ENCODE assay signal across 13 cellular contexts in genomic region chr5:139148306-139148705, GRCh38. TPM values are rescaled to one million over a fixed set of nuclear protein-coding genes. Genes with fewer than 3 reads are reported as not detected.
A peak's percentile ranks its signal among the peaks of the same experiment; 100 is the strongest.
DNase-seq lines count a peak whose midpoint lies in the region; ATAC-seq and TF ChIP-seq lines count a peak whose summit lies in the region.
"Had no signal": no experiment of that assay in that cellular context is flagged by ENCODE, and none has a peak within 500 bp of the region (broad histone marks: within the 10 kb centered on the region; RNA-seq: fewer than 3 reads in every experiment).

No MANE protein-coding gene starts in this region.

- intact Hi-C loops in left ventricle myocardium inferior (cut with micrococcal nuclease): no loop called here
- intact Hi-C loops in left cardiac atrium (cut with DNase I): no loop called here
- intact Hi-C loops in head of caudate nucleus (cut with DNase I): no loop called here

- CTCF ChIA-PET in activated CD8-positive, alpha-beta memory T cell treated with anti-CD3 and anti-CD28 coated beads, Interleukin-2, amount 10 ng/mL, durations not matched to agents 7 days and 5 days (lab: Charles Lee): interaction anchor here (0.7 kb wide), 1 partner anchor 10 kb away, joined by 3 read pairs; no protein-coding TSS in a partner anchor

- TF ChIP-seq CTCF in left ventricle myocardium inferior (IDR thresholded peaks at IDR 0.05; ENCODE audit: borderline replicate concordance) (no peak), chondrocyte (IDR thresholded peaks at IDR 0.05) (no peak), nephron (IDR thresholded peaks at IDR 0.05; ENCODE audit: unreplicated experiment in 3 of 3) (no peak)

- peaks cover 66% of the 10 kb centered on the region for H3K4me1 Mint-ChIP-seq in chondrocyte (ENCODE audit: low read depth)
- H3K4me1 Mint-ChIP-seq in nephron: peaks cover 72% of the 10 kb centered on the region
- H3K4me1 Mint-ChIP-seq in activated CD8-positive, alpha-beta memory T cell treated with anti-CD3 and anti-CD28 coated beads, Interleukin-2, amount 10 ng/mL, durations not matched to agents 7 days and 5 days: peaks cover 12% of the 10 kb centered on the region

- in situ Hi-C loops in HAP-1 (cut with MboI; ENCODE audit: low sequenced_read_pairs): no loop called here

- H3K4me1 ChIP-seq in left ventricle myocardium inferior: peaks cover 53% of the 10 kb centered on the region
- H3K4me1 ChIP-seq in HAP-1: no peaks in the 10 kb centered on the region

- no peaks in the 10 kb centered on the region for H3K36me3 ChIP-seq in left ventricle myocardium inferior
- no peaks in the 10 kb centered on the region for H3K36me3 ChIP-seq in HAP-1 (replicated peaks)
- H3K36me3 ChIP-seq: heart left ventricle, neutrophil, Peyer's patch had no signal

- H3K36me3 Mint-ChIP-seq in chondrocyte (ENCODE audit: low read depth) (no peaks in the 10 kb centered on the region), nephron (ENCODE audit: low read depth) (no peaks in the 10 kb centered on the region)
- no peaks in the 10 kb centered on the region for H3K36me3 Mint-ChIP-seq in activated CD8-positive, alpha-beta memory T cell treated with anti-CD3 and anti-CD28 coated beads, Interleukin-2, amount 10 ng/mL, durations not matched to agents 7 days and 5 days

- H3K27me3 Mint-ChIP-seq in chondrocyte (ENCODE audit: low read depth) (no peaks in the 10 kb centered on the region), nephron (ENCODE audit: low read depth) (no peaks in the 10 kb centered on the region)
- no peaks in the 10 kb centered on the region for H3K27me3 Mint-ChIP-seq in activated CD8-positive, alpha-beta memory T cell treated with anti-CD3 and anti-CD28 coated beads, Interleukin-2, amount 10 ng/mL, durations not matched to agents 7 days and 5 days

- ATAC-seq in left cardiac atrium: no peak
- ATAC-seq in activated CD8-positive, alpha-beta memory T cell treated with anti-CD3 and anti-CD28 coated beads, Interleukin-2, amount 10 ng/mL, durations not matched to agents 7 days and 5 days: no peak

- peak overlapping the region; percentile 61 for H3K27ac ChIP-seq in left ventricle myocardium inferior (replicated peaks)
- H3K27ac ChIP-seq: Peyer's patch had no signal

- H3K4me3 ChIP-seq in left ventricle myocardium inferior (no peak overlapping the region), HAP-1 (no peak overlapping the region)
- H3K4me3 ChIP-seq: heart left ventricle, Peyer's patch had no signal

- H3K4me3 Mint-ChIP-seq in chondrocyte (ENCODE audit: unreplicated experiment): no peak overlapping the region
- no peak overlapping the region for H3K4me3 Mint-ChIP-seq in nephron
- H3K4me3 Mint-ChIP-seq in activated CD8-positive, alpha-beta memory T cell treated with anti-CD3 and anti-CD28 coated beads, Interleukin-2, amount 10 ng/mL, durations not matched to agents 7 days and 5 days: no peak overlapping the region
- H3K4me3 Mint-ChIP-seq: activated naive CD4-positive, alpha-beta T cell treated with anti-CD3 and anti-CD28 coated beads for 36 hours had no signal

- DNase-seq in left ventricle myocardium inferior (no peak), left cardiac atrium (no peak), chondrocyte (ENCODE audit: low spot score) (no peak), Ammon's horn (ENCODE audit: low spot score) (no peak), head of caudate nucleus (no peak), HAP-1 (ENCODE audit: low spot score in 2 of 2) (no peak)
- DNase-seq in activated CD8-positive, alpha-beta memory T cell treated with anti-CD3 and anti-CD28 coated beads, Interleukin-2, amount 10 ng/mL, durations not matched to agents 7 days and 5 days: no peak
- DNase-seq: activated naive CD4-positive, alpha-beta T cell treated with anti-CD3 and anti-CD28 coated beads for 36 hours; NCI-H2227 treated with DMSO at 0.1 percent for 48 hours; Peyer's patch had no signal

- H3K9me3 Mint-ChIP-seq in chondrocyte (ENCODE audit: low read depth) (no peaks in the 10 kb centered on the region), nephron (no peaks in the 10 kb centered on the region)
- no peaks in the 10 kb centered on the region for H3K9me3 Mint-ChIP-seq in activated CD8-positive, alpha-beta memory T cell treated with anti-CD3 and anti-CD28 coated beads, Interleukin-2, amount 10 ng/mL, durations not matched to agents 7 days and 5 days (ENCODE audit: low read depth)
- H3K9me3 Mint-ChIP-seq: activated naive CD4-positive, alpha-beta T cell treated with anti-CD3 and anti-CD28 coated beads for 36 hours had no signal

- H3K9me3 ChIP-seq in left ventricle myocardium inferior (replicated peaks) (no peaks in the 10 kb centered on the region), HAP-1 (no peaks in the 10 kb centered on the region)
- H3K9me3 ChIP-seq: heart left ventricle, neutrophil, Peyer's patch had no signal

- no peaks in the 10 kb centered on the region for H3K27me3 ChIP-seq in left ventricle myocardium inferior (ENCODE audit: low read depth)
- no peaks in the 10 kb centered on the region for H3K27me3 ChIP-seq in HAP-1 (ENCODE audit: low read depth)
- H3K27me3 ChIP-seq: heart left ventricle, neutrophil, Peyer's patch had no signal

- H3K27ac Mint-ChIP-seq in chondrocyte (ENCODE audit: unreplicated experiment) (peak overlapping the region; percentile 70), nephron (peak overlapping the region; percentile 92 to 94 (median 93))
- H3K27ac Mint-ChIP-seq in activated CD8-positive, alpha-beta memory T cell treated with anti-CD3 and anti-CD28 coated beads, Interleukin-2, amount 10 ng/mL, durations not matched to agents 7 days and 5 days: no peak overlapping the region
- H3K27ac Mint-ChIP-seq: activated naive CD4-positive, alpha-beta T cell treated with anti-CD3 and anti-CD28 coated beads for 36 hours had no signal

RNA-seq across cellular contexts. Expression of gene SIL1, which starts 49.9 kb away (rescaled TPM):
- total RNA-seq in left ventricle myocardium inferior: 39.3 TPM
- total RNA-seq in left cardiac atrium: 10 to 100 TPM; 41.4 to 42.5 TPM
- 71.1 to 87.4 TPM (median 76.2 TPM) in 3 replicates for total RNA-seq in chondrocyte
- total RNA-seq in activated CD8-positive, alpha-beta memory T cell treated with anti-CD3 and anti-CD28 coated beads, Interleukin-2, amount 10 ng/mL, durations not matched to agents 7 days and 5 days: 10 to 100 TPM; 23.9 to 24.5 TPM
